1 cellular context compared by ENCODE assay signal in genomic region chr16:85554791-85555548, GRCh38.
TF ChIP-seq lines count a peak whose summit lies in the region.

No MANE protein-coding gene starts in this region.

TF ChIP-seq in H1, 55 proteins besides CTCF, POLR2A, EP300 and RAD21:
- TF ChIP-seq RBBP5 (IDR thresholded peaks at IDR 0.05; ENCODE audit: borderline replicate concordance, low read depth, low read length) (0 out of 2 replicates have a peak, but pooled peaks have one; percentile 7), GABPA (IDR thresholded peaks at IDR 0.05; ENCODE audit: borderline replicate concordance, insufficient read depth, low read length) (no peak)
TF ChIP-seq in H1: peak in this region for 1.
